8 cellular contexts compared by ENCODE assay signal in genomic region chr14:23351681-23352505, GRCh38. TPM values are rescaled to one million over a fixed set of nuclear protein-coding genes. Genes with fewer than 3 reads are reported as not detected.
DNase-seq lines count a peak whose midpoint lies in the region; ATAC-seq and TF ChIP-seq lines count a peak whose summit lies in the region.

No MANE protein-coding gene starts in this region.

- H3K36me3 ChIP-seq in CD4-positive, CD25-positive, alpha-beta regulatory T cell (ENCODE audit: control insufficient read depth, insufficient read depth, low read length), result no peaks in the 10 kb centered on the region
- peaks cover 3% of the 10 kb centered on the region for H3K36me3 ChIP-seq in endocrine pancreas (ENCODE audit: control insufficient read depth, insufficient read depth, low read length)
- no peaks in the 10 kb centered on the region for H3K36me3 ChIP-seq in aorta (ENCODE audit: control insufficient read depth in 1 of 2, insufficient read depth in 2 of 2, low read length in 1 of 2)
- H3K36me3 ChIP-seq in MM.1S (replicated peaks; ENCODE audit: insufficient read depth, low read length), result no peaks in the 10 kb centered on the region

- H3K4me2 ChIP-seq in MM.1S (ENCODE audit: low read depth, low read length), result no peak overlapping the region

- 4 to 6% methylated on average over 51 to 61 of the region's 61 CpGs for WGBS in aorta, 2 donors

- H3K27me3 ChIP-seq in CD4-positive, CD25-positive, alpha-beta regulatory T cell (ENCODE audit: control insufficient read depth, insufficient read depth, low read length), result peaks cover 18% of the 10 kb centered on the region
- H3K27me3 ChIP-seq in endocrine pancreas (ENCODE audit: control insufficient read depth, insufficient read depth, low read length) (no peaks in the 10 kb centered on the region), mononuclear cell (ENCODE audit: insufficient read depth, low read length) (peaks cover 45% of the 10 kb centered on the region), aorta (ENCODE audit: control insufficient read depth in 1 of 2, insufficient read depth in 2 of 2, low read length in 1 of 2) (no peaks in the 10 kb centered on the region), MM.1S (replicated peaks; ENCODE audit: insufficient read depth, low read length) (peaks cover 5% of the 10 kb centered on the region)

- H3K36me3 Mint-ChIP-seq in CD4-positive, CD25-positive, alpha-beta regulatory T cell, result peaks cover 12% of the 10 kb centered on the region

- no peak overlapping the region for H3K27ac Mint-ChIP-seq in CD4-positive, CD25-positive, alpha-beta regulatory T cell

- H3K9me2 ChIP-seq in MM.1S (replicated peaks; ENCODE audit: insufficient read depth, low read length), result no peaks in the 10 kb centered on the region

- peaks cover 0 to 7% (median 0%) of the 10 kb centered on the region in 7 donors for H3K9me3 Mint-ChIP-seq in CD4-positive, CD25-positive, alpha-beta regulatory T cell

- H3K27me3 Mint-ChIP-seq in CD4-positive, CD25-positive, alpha-beta regulatory T cell, result peaks cover 56% of the 10 kb centered on the region

- peak overlapping the region; percentile 45 for H3K9ac ChIP-seq in endocrine pancreas (ENCODE audit: control insufficient read depth, insufficient read depth, low read length)
- no peak overlapping the region for H3K9ac ChIP-seq in MM.1S (ENCODE audit: low read length)

- H2AFZ ChIP-seq in MM.1S (ENCODE audit: low read length), result no peak overlapping the region

- peaks cover 6% of the 10 kb centered on the region for H3K4me1 ChIP-seq in CD4-positive, CD25-positive, alpha-beta regulatory T cell (ENCODE audit: control insufficient read depth, insufficient read depth, low read length, poor library complexity, severe bottlenecking)
- no peaks in the 10 kb centered on the region for H3K4me1 ChIP-seq in endocrine pancreas (ENCODE audit: control insufficient read depth, insufficient read depth, low read length)
- H3K4me1 ChIP-seq in mononuclear cell (ENCODE audit: insufficient read depth, low read length), result peaks cover 8% of the 10 kb centered on the region
- H3K4me1 ChIP-seq in aorta (ENCODE audit: control insufficient read depth in 1 of 2, insufficient read depth in 2 of 2, low read length in 2 of 2), result no peaks in the 10 kb centered on the region
- no peaks in the 10 kb centered on the region for H3K4me1 ChIP-seq in MM.1S (ENCODE audit: low read length)

- H3K4me1 Mint-ChIP-seq in CD4-positive, CD25-positive, alpha-beta regulatory T cell, result peaks cover 2 to 17% (median 9%) of the 10 kb centered on the region in 4 donors

- DNase-seq in CD4-positive, CD25-positive, alpha-beta regulatory T cell, result no peak
- DNase-seq in NCI-H524 treated with DMSO at 0.1 percent for 48 hours (lab: John Stamatoyannopoulos, UW), result peak; percentile 45
- DNase-seq in aorta, result peak in 1 of 2 donors; percentile 77
- DNase-seq in MM.1S, result no peak
- DNase-seq in NCI-H345 (lab: John Stamatoyannopoulos, UW), result no peak

- intact Hi-C loops in aorta (cut with DNase I), result loop anchor here in 1 of 2 donors (10.0 kb wide), 1 partner anchor 113 kb away; the partner anchor contains the start of gene NGDN

- no peak overlapping the region for H3K27ac ChIP-seq in CD4-positive, CD25-positive, alpha-beta regulatory T cell (ENCODE audit: insufficient read depth, low read length, poor library complexity, severe bottlenecking)
- H3K27ac ChIP-seq in aorta (ENCODE audit: low read depth in 1 of 2, low read length in 2 of 2), result no peak overlapping the region
- no peak overlapping the region for H3K27ac ChIP-seq in MM.1S (ENCODE audit: low read length)

- no peaks in the 10 kb centered on the region for H3F3A ChIP-seq in MM.1S (ENCODE audit: insufficient read depth, low read length)

- H3K4me3 Mint-ChIP-seq in CD4-positive, CD25-positive, alpha-beta regulatory T cell, result peak overlapping the region in 3 of 4 donors; percentile 33 to 79 (median 60)

- no peak for TF ChIP-seq CTCF in MM.1S (IDR thresholded peaks at IDR 0.05; ENCODE audit: low read length)

- H3K9me3 ChIP-seq in CD4-positive, CD25-positive, alpha-beta regulatory T cell (ENCODE audit: control insufficient read depth in 2 of 2, low read length in 2 of 2), result no peaks in the 10 kb centered on the region
- H3K9me3 ChIP-seq in endocrine pancreas (ENCODE audit: control insufficient read depth, low read length) (no peaks in the 10 kb centered on the region), mononuclear cell (ENCODE audit: low read depth, low read length) (no peaks in the 10 kb centered on the region), aorta (ENCODE audit: control insufficient read depth, low read length) (no peaks in the 10 kb centered on the region), MM.1S (replicated peaks; ENCODE audit: insufficient read depth, low read length) (no peaks in the 10 kb centered on the region)

- peak in 1 of 2 donors; percentile 14 for ATAC-seq in CD4-positive, CD25-positive, alpha-beta regulatory T cell (ENCODE audit: low read depth in 2 of 2)
- peak; percentile 20 for ATAC-seq in aorta (ENCODE audit: low FRiP score)
- ATAC-seq in GM19328 (IDR thresholded peaks at IDR 0.05; ENCODE audit: unreplicated experiment), result no peak

- no peak overlapping the region for H3K4me3 ChIP-seq in CD4-positive, CD25-positive, alpha-beta regulatory T cell (ENCODE audit: low read depth, low read length)
- H3K4me3 ChIP-seq in endocrine pancreas (ENCODE audit: control insufficient read depth, insufficient read depth, low read length) (no peak overlapping the region), mononuclear cell (ENCODE audit: low read length) (peak overlapping the region; percentile 20), aorta (ENCODE audit: low read length in 2 of 2) (peak overlapping the region; percentile 61 to 63), MM.1S (ENCODE audit: low read length) (no peak overlapping the region)

- no peaks in the 10 kb centered on the region for H4K20me1 ChIP-seq in MM.1S (ENCODE audit: insufficient read depth, low read length)

- H3K79me2 ChIP-seq in MM.1S (ENCODE audit: low read length), result no peaks in the 10 kb centered on the region

RNA-seq across cellular contexts. Expression of gene SLC22A17, which starts 0.8 kb away (rescaled TPM):
- total RNA-seq in CD4-positive, CD25-positive, alpha-beta regulatory T cell, result 3.2 TPM
- polyA plus RNA-seq in CD4-positive, CD25-positive, alpha-beta regulatory T cell, result 1 to 10 TPM in 3 of 4 donors, under 1 TPM in 1; 0.94 to 3.2 (median 2.1) TPM
- total RNA-seq in mononuclear cell (5.6 TPM), aorta (10 to 100 TPM; 25.8 to 47.8 TPM)
- 10 to 100 TPM in 1 of 2 donors, 1 to 10 TPM in 1; 7.5 to 85.8 TPM for polyA plus RNA-seq in aorta

RNA-seq across cellular contexts. Expression of gene EFS, which starts 13.1 kb away (rescaled TPM):
- not detected for total RNA-seq in CD4-positive, CD25-positive, alpha-beta regulatory T cell
- not detected for polyA plus RNA-seq in CD4-positive, CD25-positive, alpha-beta regulatory T cell
- total RNA-seq in mononuclear cell (not detected), aorta (10 to 100 TPM; 19.7 to 24.5 TPM)
- 10 to 100 TPM in 1 of 2 donors, 1 to 10 TPM in 1; 5.5 to 36.7 TPM for polyA plus RNA-seq in aorta

RNA-seq across cellular contexts. Expression of gene IL25, which starts 20.7 kb away (rescaled TPM):
- not detected for total RNA-seq in CD4-positive, CD25-positive, alpha-beta regulatory T cell
- not detected for polyA plus RNA-seq in CD4-positive, CD25-positive, alpha-beta regulatory T cell
- total RNA-seq in mononuclear cell (not detected), aorta (not detected)
- polyA plus RNA-seq in aorta, result not detected

RNA-seq across cellular contexts. Expression of gene CMTM5, which starts 25.0 kb away (rescaled TPM):
- total RNA-seq in CD4-positive, CD25-positive, alpha-beta regulatory T cell, result 2.8 TPM
- not detected for polyA plus RNA-seq in CD4-positive, CD25-positive, alpha-beta regulatory T cell
- total RNA-seq in mononuclear cell, result 22.0 TPM
- 1 to 10 TPM in 1 of 2 donors, not detected in 1; 4.1 TPM for total RNA-seq in aorta
- 1 to 10 TPM in 1 of 2 donors, under 1 TPM in 1; 0.50 to 1.5 TPM for polyA plus RNA-seq in aorta

RNA-seq across cellular contexts. Expression of gene PABPN1, which starts 30.6 kb away (rescaled TPM):
- 188 TPM for total RNA-seq in CD4-positive, CD25-positive, alpha-beta regulatory T cell
- 100 to 1,000 TPM in 1 of 4 donors, 10 to 100 TPM in 3; 78.8 to 102 (median 89.3) TPM for polyA plus RNA-seq in CD4-positive, CD25-positive, alpha-beta regulatory T cell
- total RNA-seq in mononuclear cell (51.0 TPM), aorta (100 to 1,000 TPM; 106 to 139 TPM)
- 100 to 1,000 TPM in 1 of 2 donors, 10 to 100 TPM in 1; 57.0 to 226 TPM for polyA plus RNA-seq in aorta

Comparison
In these comparisons a context has a peak if more than half of its experiments do, and no peak if none do; other contexts are left out.
1. H3K4me3 ChIP-seq: peak in mononuclear cell (single experiment) and aorta (2 of 2); none in CD4-positive, CD25-positive, alpha-beta regulatory T cell (single experiment), endocrine pancreas (single experiment) and MM.1S (single experiment).
2. RNA of gene EFS, which starts 13.1 kb away (total RNA-seq): 19.7 to 24.5 TPM in aorta; not detected in CD4-positive, CD25-positive, alpha-beta regulatory T cell (single experiment) and not detected in mononuclear cell (single experiment); every median in the first group is over 10 times any median in the second.